In genomic region chr1:38990746-38991637, GRCh38 we compare ENCODE assay signal across 8 cellular contexts.
DNase-seq lines count a peak whose midpoint lies in the region; ATAC-seq and TF ChIP-seq lines count a peak whose summit lies in the region.

Gene AKIRIN1, plus strand, starts transcription at chr1:38991276. Its CDS starts 105 bp downstream, at chr1:38991381.

- no peaks in the 10 kb centered on the region for H3K9me3 Mint-ChIP-seq in activated naive CD4-positive, alpha-beta T cell treated with anti-CD3 and anti-CD28 coated beads, Interleukin-2, amount 50 U/mL, for 24 hours

- no peaks in the 10 kb centered on the region for H3K27me3 Mint-ChIP-seq in activated naive CD4-positive, alpha-beta T cell treated with anti-CD3 and anti-CD28 coated beads, Interleukin-2, amount 50 U/mL, for 24 hours

- H3K36me3 Mint-ChIP-seq in activated naive CD4-positive, alpha-beta T cell treated with anti-CD3 and anti-CD28 coated beads, Interleukin-2, amount 50 U/mL, for 24 hours: peaks cover 4% of the 10 kb centered on the region

- peak within 1 kb of the TSS; percentile 88 for H3K27ac Mint-ChIP-seq in activated naive CD4-positive, alpha-beta T cell treated with anti-CD3 and anti-CD28 coated beads, Interleukin-2, amount 50 U/mL, for 24 hours

- DNase-seq in NCI-H1048 (lab: John Stamatoyannopoulos, UW) (peak; percentile 93), globus pallidus (ENCODE audit: low spot score) (peak; percentile 98), nucleus accumbens (lab: John Stamatoyannopoulos, UW) (peak; percentile 56 to 99 (median 96)), superior temporal gyrus (ENCODE audit: extremely low spot score) (peak; percentile 96)

- peak within 1 kb of the TSS; percentile 96 for H3K4me3 Mint-ChIP-seq in activated naive CD4-positive, alpha-beta T cell treated with anti-CD3 and anti-CD28 coated beads, Interleukin-2, amount 50 U/mL, for 24 hours

- peaks cover 45% of the 10 kb centered on the region for H3K4me1 Mint-ChIP-seq in activated naive CD4-positive, alpha-beta T cell treated with anti-CD3 and anti-CD28 coated beads, Interleukin-2, amount 50 U/mL, for 24 hours

- peak within 1 kb of the TSS; percentile 98 for H3K4me3 ChIP-seq in GM08714 (ENCODE audit: low read length)

- peak; percentile 92 for ATAC-seq in HG02588 (IDR thresholded peaks at IDR 0.05; ENCODE audit: unreplicated experiment)
- peak; percentile 96 for ATAC-seq in SK-N-SH treated with all-trans-retinoic acid at 6 μM for 48 hours

TF ChIP-seq in SK-N-SH treated with all-trans-retinoic acid at 6 μM for 48 hours, 23 proteins besides CTCF, POLR2A, EP300 and RAD21:
- TF ChIP-seq ZFP3 (CRISPR knock-in tag; IDR thresholded peaks at IDR 0.05) (0 out of 2 replicates have a peak, but pooled peaks have one; percentile 39), ZNF70 (CRISPR knock-in tag; IDR thresholded peaks at IDR 0.05) (no peak), CSDC2 (CRISPR knock-in tag; IDR thresholded peaks at IDR 0.05) (0 out of 2 replicates have a peak, but pooled peaks have one; percentile 3)
TF ChIP-seq in SK-N-SH treated with all-trans-retinoic acid at 6 μM for 48 hours: peak in this region for 2.

Comparison
In these comparisons a context has a peak if more than half of its experiments do, and no peak if none do; other contexts are left out.
1. Peak in every context shown above with its lines: DNase-seq, ATAC-seq and H3K4me3 ChIP-seq.